ENCODE assay signal across 18 cellular contexts in genomic region chr4:38832624-38833528, GRCh38. TPM values are rescaled to one million over a fixed set of nuclear protein-coding genes. Genes with fewer than 3 reads are reported as not detected.
DNase-seq lines count a peak whose midpoint lies in the region; ATAC-seq, FAIRE-seq and TF ChIP-seq lines count a peak whose summit lies in the region.
"Had no signal": no experiment of that assay in that cellular context is flagged by ENCODE, and none has a peak within 500 bp of the region (broad histone marks: within the 10 kb centered on the region; RNA-seq: fewer than 3 reads in every experiment).

No MANE protein-coding gene starts in this region.

- no peaks in the 10 kb centered on the region for H3K9me3 ChIP-seq in A673 (ENCODE audit: low read depth, low read length, poor library complexity, severe bottlenecking)
- H3K9me3 ChIP-seq: body of pancreas, prostate gland had no signal

- H3K4me1 ChIP-seq in A673 (ENCODE audit: insufficient read depth, low read length, poor library complexity, severe bottlenecking) (no peaks in the 10 kb centered on the region), foreskin keratinocyte (peaks cover 5% of the 10 kb centered on the region)
- H3K4me1 ChIP-seq: body of pancreas, prostate gland, tibial artery had no signal

- H3K27ac Mint-ChIP-seq in WTC11, result no peak overlapping the region
- H3K27ac Mint-ChIP-seq: activated CD4-positive, alpha-beta memory T cell treated with anti-CD3 and anti-CD28 coated beads for 36 hours; activated T-helper 2 cell treated with anti-CD3 and anti-CD28 coated beads, Interferon-gamma antibody, Interleukin-2, Interleukin-4, amounts not matched to agents 10 μg/mL and 5 μg/mL and 100 μg/mL, durations not matched to agents 14 hours and 24 hours and 36 hours had no signal

- CTCF ChIA-PET in A673 (lab: Charles Lee) (no interaction called here), WTC11 (lab: Charles Lee) (no interaction called here)

- DNase-seq in A673 (ENCODE audit: low spot score) (no peak), GM12891 (ENCODE audit: insufficient read length, low spot score) (no peak), WTC11 (ENCODE audit: low spot score) (peak; percentile 17), foreskin keratinocyte (no peak), hepatic stellate cell (ENCODE audit: low spot score) (no peak), mucosa of gallbladder (ENCODE audit: low spot score) (no peak), left ventricle myocardium superior (no peak)
- DNase-seq: activated CD4-positive, alpha-beta memory T cell treated with anti-CD3 and anti-CD28 coated beads for 36 hours; body of pancreas; glutamatergic neuron; NCI-H1694; NCI-H526 treated with DMSO at 0.1 percent for 48 hours; tibial artery had no signal

- H3K27ac ChIP-seq in A673 (ENCODE audit: low read depth, low read length, poor library complexity, severe bottlenecking) (no peak overlapping the region), foreskin keratinocyte (no peak overlapping the region)
- H3K27ac ChIP-seq: body of pancreas, prostate gland, tibial artery had no signal

- 0 out of 2 replicates have a peak, but pooled peaks have one; percentile 15 for TF ChIP-seq CTCF in A673 (conservative IDR thresholded peaks at IDR 0.05; ENCODE audit: low read depth, low read length)
- TF ChIP-seq CTCF in WTC11 (IDR thresholded peaks at IDR 0.05), result no peak
- TF ChIP-seq CTCF in foreskin keratinocyte (conservative IDR thresholded peaks at IDR 0.05), result peak; percentile 23

- FAIRE-seq in GM12891 (lab: Jason Lieb, UNC), result peak; percentile 75

- H3K9me3 Mint-ChIP-seq in WTC11, result peaks cover 21% of the 10 kb centered on the region

- H3K36me3 ChIP-seq in A673 (ENCODE audit: insufficient read depth, low read length, poor library complexity, severe bottlenecking), result no peaks in the 10 kb centered on the region
- H3K36me3 ChIP-seq: prostate gland, tibial artery had no signal

- POLR2A ChIA-PET in A673 (lab: Charles Lee; ENCODE audit: low non-redundant PET) (no interaction called here), WTC11 (lab: Charles Lee) (no interaction called here)

- ATAC-seq in WTC11, result peak; percentile 92
- peak; percentile 43 for ATAC-seq in foreskin keratinocyte
- no peak for ATAC-seq in GM19463 (IDR thresholded peaks at IDR 0.05; ENCODE audit: unreplicated experiment)
- ATAC-seq in left ventricle myocardium superior, result no peak
- ATAC-seq: body of pancreas had no signal

- TF ChIP-seq POLR2A in GM12891 (IDR thresholded peaks at IDR 0.05; ENCODE audit: low read depth, low read length), result no peak

- no peak overlapping the region for H3K4me3 ChIP-seq in A673 (ENCODE audit: low read depth, low read length, poor library complexity, severe bottlenecking)
- H3K4me3 ChIP-seq: body of pancreas, prostate gland, tibial artery had no signal

- H3K27me3 ChIP-seq in A673 (replicated peaks; ENCODE audit: insufficient read depth, low read depth, low read length, poor library complexity) (no peaks in the 10 kb centered on the region), foreskin keratinocyte (no peaks in the 10 kb centered on the region)
- H3K27me3 ChIP-seq: body of pancreas, tibial artery had no signal

- H3K27me3 Mint-ChIP-seq in WTC11 (ENCODE audit: low read depth), result no peaks in the 10 kb centered on the region
- H3K27me3 Mint-ChIP-seq: activated CD4-positive, alpha-beta memory T cell treated with anti-CD3 and anti-CD28 coated beads for 36 hours had no signal

- H3K36me3 Mint-ChIP-seq in WTC11, result no peaks in the 10 kb centered on the region

- no TSS peak for BruUV-seq in A673 (replicated peaks; lab: Mats Ljungman, UMichigan)

- H3K4me3 Mint-ChIP-seq in WTC11, result no peak overlapping the region
- H3K4me3 Mint-ChIP-seq: activated CD4-positive, alpha-beta memory T cell treated with anti-CD3 and anti-CD28 coated beads for 36 hours had no signal

- intact Hi-C loops in A673 (cut with micrococcal nuclease; ENCODE audit: unreplicated experiment) (no loop called here), left ventricle myocardium superior (cut with micrococcal nuclease) (no loop called here)

- H3K4me1 Mint-ChIP-seq in WTC11, result peaks cover 2% of the 10 kb centered on the region

TF ChIP-seq in GM12891, 5 proteins besides CTCF, POLR2A, EP300 and RAD21:
- no peak for TF ChIP-seq TAF1 (IDR thresholded peaks at IDR 0.05; ENCODE audit: low read depth, low read length)
- TF ChIP-seq POU2F2 (IDR thresholded peaks at IDR 0.05; ENCODE audit: low read depth, low read length), result no peak
- TF ChIP-seq PAX5 (IDR thresholded peaks at IDR 0.05; ENCODE audit: insufficient read depth, low read length, severe bottlenecking), result no peak
- no peak for TF ChIP-seq POLR2AphosphoS5 (IDR thresholded peaks at IDR 0.05; ENCODE audit: low read depth, low read length)
- no peak for TF ChIP-seq SPI1 (IDR thresholded peaks at IDR 0.05; ENCODE audit: low read depth, low read length)

TF ChIP-seq in WTC11, 78 proteins besides CTCF, POLR2A, EP300 and RAD21 (continues in another document):
- TF ChIP-seq ZNF121 (CRISPR knock-in tag; IDR thresholded peaks at IDR 0.05) (no peak), FOXP1 (CRISPR knock-in tag; IDR thresholded peaks at IDR 0.05; ENCODE audit: borderline replicate concordance) (no peak), ATF3 (CRISPR knock-in tag; conservative IDR thresholded peaks at IDR 0.05) (no peak), NFYB (CRISPR knock-in tag; conservative IDR thresholded peaks at IDR 0.05; ENCODE audit: low read depth) (no peak), NFE2L1 (CRISPR knock-in tag; IDR thresholded peaks at IDR 0.05) (no peak), CBFB (CRISPR knock-in tag; IDR thresholded peaks at IDR 0.05; ENCODE audit: low read depth) (no peak), ATF6 (CRISPR knock-in tag; IDR thresholded peaks at IDR 0.05) (no peak), ZMAT4 (CRISPR knock-in tag; IDR thresholded peaks at IDR 0.05) (no peak), HMGXB4 (CRISPR knock-in tag; IDR thresholded peaks at IDR 0.05) (no peak)

RNA-seq across cellular contexts. Expression of gene TLR6, which starts 23.7 kb away (rescaled TPM):
- total RNA-seq in A673 (2021) (0.59 and 1.5 TPM in 2 replicates), WTC11 (2021) (0.11 to 0.25 TPM (median 0.11 TPM) in 3 replicates), foreskin keratinocyte (0.41 and 0.53 TPM in 2 replicates), mucosa of gallbladder (4.3 TPM), left ventricle myocardium superior (1.5 TPM)
- polyA plus RNA-seq in GM12891 (2012; ENCODE audit: low read depth, missing spikeins), result 10.3 TPM
- polyA plus RNA-seq in foreskin keratinocyte, result 0.09 and 0.17 TPM in 2 replicates

RNA-seq across cellular contexts. Expression of gene TLR1, which starts 28.3 kb away (rescaled TPM):
- 0.15 and 0.37 TPM in 2 replicates for total RNA-seq in A673 (2021)
- 24.5 TPM for polyA plus RNA-seq in GM12891 (2012; ENCODE audit: low read depth, missing spikeins)
- total RNA-seq in WTC11 (2021), result 0.28 to 0.34 TPM in 2 of 3 replicates, not detected in the other
- total RNA-seq in foreskin keratinocyte, result 0.21 and 0.27 TPM in 2 replicates
- 0.06 and 0.07 TPM in 2 replicates for polyA plus RNA-seq in foreskin keratinocyte
- total RNA-seq in mucosa of gallbladder, result 16.6 TPM
- total RNA-seq in left ventricle myocardium superior, result 5.0 TPM

RNA-seq across cellular contexts. Expression of gene FAM114A1, which starts 34.7 kb away (rescaled TPM):
- 4.2 and 6.3 TPM in 2 replicates for total RNA-seq in A673 (2021)
- 5.2 TPM for polyA plus RNA-seq in GM12891 (2012; ENCODE audit: low read depth, missing spikeins)
- total RNA-seq in WTC11 (2021), result 13.8 to 17.6 TPM (median 15.7 TPM) in 3 replicates
- 52.3 and 64.1 TPM in 2 replicates for total RNA-seq in foreskin keratinocyte
- 14.2 and 17.1 TPM in 2 replicates for polyA plus RNA-seq in foreskin keratinocyte
- 80.6 TPM for total RNA-seq in mucosa of gallbladder
- total RNA-seq in left ventricle myocardium superior, result 14.8 TPM

RNA-seq across cellular contexts. Expression of gene TLR10, which starts 50.1 kb away (rescaled TPM):
- total RNA-seq in A673 (2021) (not detected in 2 replicates), WTC11 (2021) (0.30 TPM in 1 of 3 replicates, not detected in the others), foreskin keratinocyte (not detected in 2 replicates), mucosa of gallbladder (0.98 TPM), left ventricle myocardium superior (not detected)
- 52.6 TPM for polyA plus RNA-seq in GM12891 (2012; ENCODE audit: low read depth, missing spikeins)
- not detected in 2 replicates for polyA plus RNA-seq in foreskin keratinocyte
- total RNA-seq: activated T-helper 2 cell treated with anti-CD3 and anti-CD28 coated beads, Interferon-gamma antibody, Interleukin-2, Interleukin-4, amounts not matched to agents 10 μg/mL and 5 μg/mL and 100 μg/mL, durations not matched to agents 14 hours and 24 hours and 36 hours; kidney epithelial cell; RPMI7951 had no signal

Comparison
In these comparisons a context has a peak if more than half of its experiments do, and no peak if none do; other contexts are left out.
1. ATAC-seq: peak in WTC11 (single experiment) and foreskin keratinocyte (single experiment); none in GM19463 (single experiment) and left ventricle myocardium superior (single experiment).